Comparison of ENCODE assay signal across 9 cellular contexts in the genomic region with DNA sequence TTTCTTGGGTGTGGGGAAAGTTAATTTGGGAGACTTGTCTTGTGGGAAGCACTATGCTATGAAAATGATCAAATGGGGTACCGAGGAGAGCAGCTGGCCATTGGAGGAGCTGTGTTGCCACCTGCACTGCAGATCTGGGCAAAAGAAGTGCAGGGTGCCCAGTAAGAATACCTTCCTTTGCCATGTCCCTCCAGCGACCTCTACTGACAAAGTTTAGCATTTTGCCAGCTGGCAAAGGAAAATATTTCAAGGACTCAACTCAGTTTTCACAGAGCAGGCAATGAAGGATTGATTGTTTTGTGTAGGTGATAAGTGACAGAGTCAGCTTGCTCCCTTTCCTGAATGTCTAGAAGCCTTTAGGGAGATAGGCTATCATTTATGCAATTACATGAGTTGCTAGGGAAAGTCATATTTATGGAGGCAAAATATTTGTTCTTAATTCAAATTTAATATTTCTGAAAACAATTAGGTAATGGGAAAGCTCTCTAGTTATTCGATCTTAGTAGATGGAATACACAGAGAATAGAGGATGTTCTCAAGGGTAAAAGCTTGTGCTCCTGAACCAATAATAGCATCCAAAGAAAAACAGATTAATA.
DNase-seq lines count a peak whose midpoint lies in the region; ATAC-seq and TF ChIP-seq lines count a peak whose summit lies in the region.
"Had no signal": no experiment of that assay in that cellular context is flagged by ENCODE, and none has a peak within 500 bp of the region (broad histone marks: within the 10 kb centered on the region; RNA-seq: fewer than 3 reads in every experiment).

No MANE protein-coding gene starts in this region.

- H3K27ac ChIP-seq in cardiac muscle cell, result no peak overlapping the region
- no peak overlapping the region for H3K27ac ChIP-seq in right atrium auricular region
- H3K27ac ChIP-seq in CD8-positive, alpha-beta T cell (ENCODE audit: low read depth, low read length), result no peak overlapping the region
- H3K27ac ChIP-seq: epithelial cell of prostate had no signal

- H3K4me3 ChIP-seq in cardiac muscle cell, result no peak overlapping the region
- no peak overlapping the region for H3K4me3 ChIP-seq in right atrium auricular region
- no peak overlapping the region for H3K4me3 ChIP-seq in CD8-positive, alpha-beta T cell (ENCODE audit: low read depth, low read length)

- no peak overlapping the region for H3K4me3 Mint-ChIP-seq in CD8-positive, alpha-beta T cell

- no peaks in the 10 kb centered on the region for H3K27me3 Mint-ChIP-seq in CD8-positive, alpha-beta T cell (ENCODE audit: low read depth)

- H3K36me3 Mint-ChIP-seq in CD8-positive, alpha-beta T cell, result peaks cover 16% of the 10 kb centered on the region

- DNase-seq in cardiac muscle cell (ENCODE audit: low read depth in 1 of 2, low spot score in 1 of 2), result peak; percentile 35 to 49
- DNase-seq in right atrium auricular region (ENCODE audit: low spot score), result no peak
- peak; percentile 42 for DNase-seq in NCI-H1694 (lab: John Stamatoyannopoulos, UW)
- DNase-seq in amniotic epithelial cell (ENCODE audit: low read depth), result peak; percentile 47
- DNase-seq in lung microvascular endothelial cell (ENCODE audit: low read depth in 2 of 2), result peak; percentile 71 to 80
- DNase-seq in CD8-positive, alpha-beta T cell, result no peak
- no peak for DNase-seq in activated gamma-delta T cell (lab: John Stamatoyannopoulos, UW)

- H3K9me3 ChIP-seq in cardiac muscle cell (ENCODE audit: low read depth), result no peaks in the 10 kb centered on the region
- no peaks in the 10 kb centered on the region for H3K9me3 ChIP-seq in right atrium auricular region
- no peaks in the 10 kb centered on the region for H3K9me3 ChIP-seq in CD8-positive, alpha-beta T cell (ENCODE audit: low read length)

- intact Hi-C loops in CD8-positive, alpha-beta T cell (cut with DNase I, micrococcal nuclease), result no loop called here

- CTCF ChIA-PET in CD8-positive, alpha-beta T cell (lab: Charles Lee), result interaction anchor here (0.8 to 3.5 kb wide), 4 partner anchors 91 to 238 kb away, joined by 3 to 13 read pairs (median 4); no protein-coding TSS in a partner anchor

- no peaks in the 10 kb centered on the region for H3K36me3 ChIP-seq in cardiac muscle cell
- no peaks in the 10 kb centered on the region for H3K36me3 ChIP-seq in right atrium auricular region
- no peaks in the 10 kb centered on the region for H3K36me3 ChIP-seq in CD8-positive, alpha-beta T cell (ENCODE audit: insufficient read depth, low read length)

- no peaks in the 10 kb centered on the region for H3K27me3 ChIP-seq in cardiac muscle cell
- no peaks in the 10 kb centered on the region for H3K27me3 ChIP-seq in right atrium auricular region
- H3K27me3 ChIP-seq in CD8-positive, alpha-beta T cell (ENCODE audit: insufficient read depth, low read length), result no peaks in the 10 kb centered on the region

- H3K27ac Mint-ChIP-seq in CD8-positive, alpha-beta T cell, result no peak overlapping the region

- POLR2A ChIA-PET in CD8-positive, alpha-beta T cell (lab: Charles Lee), result no interaction called here

- ATAC-seq in CD8-positive, alpha-beta T cell, result no peak
- no peak for ATAC-seq in GM18519 (IDR thresholded peaks at IDR 0.05; ENCODE audit: low FRiP score, unreplicated experiment)

- peaks cover 3% of the 10 kb centered on the region for H3K9me3 Mint-ChIP-seq in CD8-positive, alpha-beta T cell

- H3K4me1 Mint-ChIP-seq in CD8-positive, alpha-beta T cell (ENCODE audit: low read depth), result peaks cover 6% of the 10 kb centered on the region

- H3K4me1 ChIP-seq in cardiac muscle cell (ENCODE audit: low read depth) (peaks cover 7% of the 10 kb centered on the region), right atrium auricular region (no peaks in the 10 kb centered on the region)
- no peaks in the 10 kb centered on the region for H3K4me1 ChIP-seq in CD8-positive, alpha-beta T cell (ENCODE audit: insufficient read depth, low read length)

- peak; percentile 63 for TF ChIP-seq CTCF in cardiac muscle cell (IDR thresholded peaks at IDR 0.05; ENCODE audit: low read depth, low read length)
- peak in 1 of 2 donors; percentile 51 for TF ChIP-seq CTCF in right atrium auricular region (IDR thresholded peaks at IDR 0.05)
- TF ChIP-seq CTCF in CD8-positive, alpha-beta T cell (IDR thresholded peaks at IDR 0.05), result no peak

Comparison
In these comparisons a context has a peak if more than half of its experiments do, and no peak if none do; other contexts are left out.
1. DNase-seq: peak in cardiac muscle cell (2 of 2), NCI-H1694 (single experiment), amniotic epithelial cell (single experiment) and lung microvascular endothelial cell (2 of 2); none in right atrium auricular region (single experiment), CD8-positive, alpha-beta T cell (0 of 7) and activated gamma-delta T cell (single experiment).